ENCODE assay signal across 17 cellular contexts in the genomic region with DNA sequence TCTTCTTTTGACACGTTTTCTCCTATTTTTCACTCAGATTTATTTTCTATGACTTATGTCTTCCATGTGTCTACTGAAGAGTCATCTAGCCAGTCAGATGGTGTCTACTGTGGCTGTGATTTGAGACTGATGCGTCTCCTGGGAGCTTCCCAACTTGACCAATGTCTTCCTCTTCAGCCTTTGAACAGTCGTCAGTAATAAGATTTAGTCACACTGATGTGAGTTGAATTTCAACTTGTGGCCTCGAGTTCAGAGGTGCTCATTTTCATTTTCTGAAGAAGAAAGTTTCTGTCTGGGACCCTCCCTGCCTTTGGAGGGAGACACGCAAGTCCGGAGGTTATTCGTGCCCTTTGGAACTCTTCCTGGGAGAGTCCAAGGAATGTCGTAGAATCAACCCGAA.
"Had no signal": no experiment of that assay in that cellular context is flagged by ENCODE, and none has a peak within 500 bp of the region (broad histone marks: within the 10 kb centered on the region; RNA-seq: fewer than 3 reads in every experiment).

No MANE protein-coding gene starts in this region.

- H3K9me3 ChIP-seq: gastrocnemius medialis, neutrophil, ovary, tibial artery, upper lobe of left lung, uterus had no signal

- H3K9me3 Mint-ChIP-seq: effector memory CD8-positive, alpha-beta T cell had no signal

- DNase-seq: effector memory CD8-positive, alpha-beta T cell; gastrocnemius medialis; islet precursor cell; mammary epithelial cell; naive thymus-derived CD4-positive, alpha-beta T cell; ovary; right cardiac atrium; small intestine; stimulated activated CD4-positive, alpha-beta T cell treated with anti-CD3 and anti-CD28 coated beads, Interleukin-12 subunit alpha, Interleukin-12 subunit beta, amount 100 ng/mL, for 4 hours; stimulated activated naive CD4-positive, alpha-beta T cell; tibial artery; upper lobe of left lung; uterus had no signal

- H3K27me3 ChIP-seq: gastrocnemius medialis, neutrophil, ovary, tibial artery, upper lobe of left lung, uterus had no signal

- H3K4me3 ChIP-seq: gastrocnemius medialis, ovary, tibial artery, upper lobe of left lung, uterus had no signal

- H3K4me3 Mint-ChIP-seq: effector memory CD8-positive, alpha-beta T cell; naive thymus-derived CD4-positive, alpha-beta T cell had no signal

- H3K27ac Mint-ChIP-seq: effector memory CD8-positive, alpha-beta T cell; naive thymus-derived CD4-positive, alpha-beta T cell; progenitor cell of endocrine pancreas had no signal

- H3K27ac ChIP-seq: epithelial cell of prostate, gastrocnemius medialis, neutrophil, ovary, tibial artery, upper lobe of left lung, uterus had no signal

- H3K4me1 ChIP-seq: gastrocnemius medialis, uterus had no signal

- H3K36me3 ChIP-seq: gastrocnemius medialis, neutrophil, ovary, tibial artery, upper lobe of left lung, uterus had no signal

- ATAC-seq: effector memory CD8-positive, alpha-beta T cell; gastrocnemius medialis; left lobe of liver; naive thymus-derived CD4-positive, alpha-beta T cell; right cardiac atrium had no signal
